In genomic region chr10:132532784-132533560, GRCh38 we compare ENCODE assay signal across 14 cellular contexts. TPM values are rescaled to one million over a fixed set of nuclear protein-coding genes. Genes with fewer than 3 reads are reported as not detected.
DNase-seq lines count a peak whose midpoint lies in the region; ATAC-seq and TF ChIP-seq lines count a peak whose summit lies in the region.
"Had no signal": no experiment of that assay in that cellular context is flagged by ENCODE, and none has a peak within 500 bp of the region (broad histone marks: within the 10 kb centered on the region; RNA-seq: fewer than 3 reads in every experiment).

No MANE protein-coding gene starts in this region.

- H3K27ac ChIP-seq in coronary artery = no peak overlapping the region
- H3K27ac ChIP-seq: HL-60, ovary had no signal

- DNase-seq in ELF-1 (ENCODE audit: low read depth, low spot score) = peak; percentile 26
- peak; percentile 82 for DNase-seq in NCI-H226
- DNase-seq in coronary artery (ENCODE audit: low spot score) = peak; percentile 31
- DNase-seq in posterior vena cava (ENCODE audit: low spot score) = peak; percentile 25
- no peak for DNase-seq in DMS 273 treated with DMSO at 0.1 percent for 48 hours (lab: John Stamatoyannopoulos, UW)
- DNase-seq: activated B cell treated with CpG ODN at 0.5 μM for 24 hours; activated effector memory CD4-positive, alpha-beta T cell treated with Interleukin-2 at 50 U/mL for 16 hours; effector CD4-positive, alpha-beta T cell; NCI-H1930 had no signal

- no peak overlapping the region for H3K4me3 ChIP-seq in coronary artery
- H3K4me3 ChIP-seq: ovary had no signal

- no peak for TF ChIP-seq CTCF in coronary artery (IDR thresholded peaks at IDR 0.05)

- ATAC-seq in HG02678 (IDR thresholded peaks at IDR 0.05; ENCODE audit: unreplicated experiment) (no peak), GM19467 (IDR thresholded peaks at IDR 0.05; ENCODE audit: unreplicated experiment) (no peak), GM21529 (IDR thresholded peaks at IDR 0.05; ENCODE audit: unreplicated experiment) (no peak)

- intact Hi-C loops in posterior vena cava (cut with DNase I) = loop anchor here in 1 of 2 donors (10.0 kb wide), 1 partner anchor 828 kb away; no protein-coding TSS in a partner anchor

RNA-seq across cellular contexts. Expression of gene INPP5A, which starts 4.6 kb away (rescaled TPM):
- total RNA-seq in posterior vena cava = 100 to 1,000 TPM in 1 of 2 donors, 10 to 100 TPM in 1; 65.2 to 102 TPM
